Comparison of ENCODE assay signal across 8 cellular contexts in the genomic region with DNA sequence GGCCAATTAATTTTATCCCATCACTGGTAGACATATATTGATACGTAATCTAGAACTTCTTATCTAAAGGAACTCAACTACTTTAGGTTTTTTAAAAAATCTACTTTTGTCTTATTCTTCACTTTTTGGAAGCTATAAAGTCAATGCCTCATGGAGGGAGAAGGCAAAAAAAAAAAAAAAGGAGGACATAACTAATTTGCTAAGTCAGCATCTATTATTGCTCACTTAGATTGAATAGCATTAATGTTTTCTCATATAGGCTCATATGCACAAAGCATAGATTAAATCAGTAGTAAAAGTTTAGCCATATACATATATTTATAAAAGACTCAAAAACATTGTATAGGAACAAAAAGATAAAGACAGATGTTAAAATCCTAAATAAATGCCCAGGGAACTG.
"Had no signal": no experiment of that assay in that cellular context is flagged by ENCODE, and none has a peak within 500 bp of the region (broad histone marks: within the 10 kb centered on the region; RNA-seq: fewer than 3 reads in every experiment).

No MANE protein-coding gene starts in this region.

- H3K4me3 ChIP-seq: GM23248 had no signal

- H2AFZ ChIP-seq: GM23248 had no signal

- H3K27ac ChIP-seq: GM23248, KMS-11 had no signal

- DNase-seq: GM23248, GOT3, H9, HCEC 1CT, KBM-7 had no signal

- H3K9ac ChIP-seq: GM23248, KMS-11 had no signal

- FAIRE-seq: H54, HTR-8/SVneo had no signal

- H3K4me2 ChIP-seq: KMS-11 had no signal
